Comparison of ENCODE assay signal across 8 cellular contexts in the genomic region with DNA sequence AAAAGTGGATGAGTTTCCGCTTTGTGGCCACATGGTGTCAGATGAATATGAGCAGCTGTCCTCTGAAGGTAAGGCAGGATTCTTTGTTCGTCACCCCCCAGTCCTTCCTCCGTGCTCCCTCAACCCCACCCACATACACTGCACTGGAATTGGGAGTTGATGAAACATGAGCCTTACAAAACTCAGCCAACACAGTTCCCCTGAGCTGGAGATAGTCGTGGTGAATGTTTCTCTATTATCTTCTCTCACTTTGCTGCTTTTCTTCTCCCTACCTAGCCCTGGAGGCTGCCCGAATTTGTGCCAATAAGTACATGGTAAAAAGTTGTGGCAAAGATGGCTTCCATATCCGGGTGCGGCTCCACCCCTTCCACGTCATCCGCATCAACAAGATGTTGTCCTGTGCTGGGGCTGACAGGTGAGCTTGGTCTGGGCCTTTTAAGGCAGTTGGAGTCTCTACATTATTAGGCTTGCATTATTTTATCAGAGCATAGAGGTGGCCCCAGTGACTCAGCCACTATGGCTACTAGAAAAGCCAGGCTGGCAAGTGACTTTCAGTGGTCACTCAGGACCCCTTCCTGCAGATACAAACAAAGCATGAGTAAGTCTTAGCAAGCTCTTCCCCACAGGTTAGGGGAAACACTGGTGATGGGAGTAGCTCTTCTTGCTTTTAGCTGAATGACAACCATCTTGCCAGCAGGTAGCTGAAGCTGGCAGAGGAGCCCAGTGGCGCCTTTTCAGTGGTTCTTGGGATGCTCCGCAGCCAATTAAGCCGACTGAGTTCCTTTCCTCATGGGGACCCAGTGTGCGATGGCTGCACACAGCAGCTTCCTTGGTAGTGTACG. TPM values are rescaled to one million over a fixed set of nuclear protein-coding genes. Genes with fewer than 3 reads are reported as not detected.
A peak's percentile ranks its signal among the peaks of the same experiment; 100 is the strongest.
DNase-seq lines count a peak whose midpoint lies in the region; ATAC-seq and TF ChIP-seq lines count a peak whose summit lies in the region.

No MANE protein-coding gene starts in this region.

- ATAC-seq in activated CD8-positive, alpha-beta T cell treated with anti-CD3 and anti-CD28 coated beads, Interleukin-2, amount 10 ng/mL, durations not matched to agents 7 days and 5 days = no peak
- ATAC-seq in GM18870 (IDR thresholded peaks at IDR 0.05; ENCODE audit: unreplicated experiment) = no peak

- H3K4me1 ChIP-seq in stomach = peaks cover 9 to 31% (median 25%) of the 10 kb centered on the region in 4 donors

- H3K4me3 Mint-ChIP-seq in activated CD8-positive, alpha-beta T cell treated with anti-CD3 and anti-CD28 coated beads, Interleukin-2, amount 10 ng/mL, durations not matched to agents 7 days and 5 days = peak overlapping the region; percentile 90

- TF ChIP-seq CTCF in stomach (IDR thresholded peaks at IDR 0.05) = no peak

- DNase-seq in DMS53 (lab: John Stamatoyannopoulos, UW) (peak; percentile 38), DMS53 treated with DMSO at 0.1 percent for 48 hours (lab: John Stamatoyannopoulos, UW; ENCODE audit: unreplicated experiment) (no peak), stomach (no peak), DMS79 (lab: John Stamatoyannopoulos, UW) (no peak), NCI-H774 (lab: John Stamatoyannopoulos, UW) (no peak)
- DNase-seq in activated CD8-positive, alpha-beta T cell treated with anti-CD3 and anti-CD28 coated beads, Interleukin-2, amount 10 ng/mL, durations not matched to agents 7 days and 5 days = peak; percentile 55

- no peak for TF ChIP-seq EP300 in stomach (IDR thresholded peaks at IDR 0.05)

- no peak for TF ChIP-seq POLR2A in stomach (IDR thresholded peaks at IDR 0.05)

- no peaks in the 10 kb centered on the region for H3K9me3 Mint-ChIP-seq in activated CD8-positive, alpha-beta T cell treated with anti-CD3 and anti-CD28 coated beads, Interleukin-2, amount 10 ng/mL, durations not matched to agents 7 days and 5 days (ENCODE audit: insufficient read depth)

- peaks cover 17 to 31% (median 26%) of the 10 kb centered on the region in 4 donors for H3K36me3 ChIP-seq in stomach

- peaks cover 0 to 11% (median 0%) of the 10 kb centered on the region in 4 donors for H3K9me3 ChIP-seq in stomach

- peak overlapping the region; percentile 29 to 99 (median 98) for H3K27ac ChIP-seq in stomach

- peak overlapping the region; percentile 100 for H3K27ac Mint-ChIP-seq in activated CD8-positive, alpha-beta T cell treated with anti-CD3 and anti-CD28 coated beads, Interleukin-2, amount 10 ng/mL, durations not matched to agents 7 days and 5 days

- intact Hi-C loops in stomach (cut with DNase I; ENCODE audit: low total_unique reads) = no loop called here

- peaks cover 40% of the 10 kb centered on the region for H3K36me3 Mint-ChIP-seq in activated CD8-positive, alpha-beta T cell treated with anti-CD3 and anti-CD28 coated beads, Interleukin-2, amount 10 ng/mL, durations not matched to agents 7 days and 5 days (ENCODE audit: low read depth)

- H3K27me3 Mint-ChIP-seq in activated CD8-positive, alpha-beta T cell treated with anti-CD3 and anti-CD28 coated beads, Interleukin-2, amount 10 ng/mL, durations not matched to agents 7 days and 5 days (ENCODE audit: low read depth) = no peaks in the 10 kb centered on the region

- peak overlapping the region; percentile 91 for H3K4me3 ChIP-seq in iPS-11a (ENCODE audit: low read depth, low read length)
- peak overlapping the region; percentile 61 to 75 (median 69) for H3K4me3 ChIP-seq in stomach

- CTCF ChIA-PET in activated CD8-positive, alpha-beta T cell treated with anti-CD3 and anti-CD28 coated beads, Interleukin-2, amount 10 ng/mL, durations not matched to agents 7 days and 5 days (lab: Charles Lee) = interaction anchor here (1.2 to 1.7 kb wide), 4 partner anchors 127 to 142 kb away, joined by 3 to 6 read pairs (median 4); no protein-coding TSS in a partner anchor

- POLR2A ChIA-PET in activated CD8-positive, alpha-beta T cell treated with anti-CD3 and anti-CD28 coated beads, Interleukin-2, amount 10 ng/mL, durations not matched to agents 7 days and 5 days (lab: Charles Lee) = interaction anchor here (0.8 to 3.5 kb wide), 10 partner anchors 11 to 141 kb away, joined by 3 to 55 read pairs (median 5); partner anchors contain the start of genes ATP6AP1, DNASE1L1, SLC10A3 and TAFAZZIN

- H3K27me3 ChIP-seq in stomach = no peaks in the 10 kb centered on the region

- peaks cover 14% of the 10 kb centered on the region for H3K4me1 Mint-ChIP-seq in activated CD8-positive, alpha-beta T cell treated with anti-CD3 and anti-CD28 coated beads, Interleukin-2, amount 10 ng/mL, durations not matched to agents 7 days and 5 days (ENCODE audit: low read depth)

- WGBS in stomach, 5 donors = 27 to 54% (median 40%) methylated on average over 11 to 14 of the region's 14 CpGs

RNA-seq across cellular contexts. Expression of gene RPL10, which starts 1.6 kb away (rescaled TPM):
- 1,000 to 10,000 TPM; 2,758 to 2,862 TPM for total RNA-seq in activated CD8-positive, alpha-beta T cell treated with anti-CD3 and anti-CD28 coated beads, Interleukin-2, amount 10 ng/mL, durations not matched to agents 7 days and 5 days
- total RNA-seq in stomach = 1,000 to 10,000 TPM in 4 of 5 donors, 100 to 1,000 TPM in 1; 783 to 3,421 (median 2,020) TPM
- 1,000 to 10,000 TPM; 5,802 to 8,616 (median 6,179) TPM for polyA plus RNA-seq in stomach

RNA-seq across cellular contexts. Expression of gene DNASE1L1, which starts 9.3 kb away (rescaled TPM):
- 10 to 100 TPM; 22.5 to 26.5 TPM for total RNA-seq in activated CD8-positive, alpha-beta T cell treated with anti-CD3 and anti-CD28 coated beads, Interleukin-2, amount 10 ng/mL, durations not matched to agents 7 days and 5 days
- 10 to 100 TPM; 12.5 to 48.7 (median 26.3) TPM for total RNA-seq in stomach
- 10 to 100 TPM; 15.9 to 18.2 (median 16.0) TPM for polyA plus RNA-seq in stomach

RNA-seq across cellular contexts. Expression of gene TAFAZZIN, which starts 11.6 kb away (rescaled TPM):
- total RNA-seq in activated CD8-positive, alpha-beta T cell treated with anti-CD3 and anti-CD28 coated beads, Interleukin-2, amount 10 ng/mL, durations not matched to agents 7 days and 5 days = 10 to 100 TPM; 76.5 to 77.4 TPM
- total RNA-seq in stomach = 100 to 1,000 TPM in 2 of 5 donors, 10 to 100 TPM in 3; 12.7 to 202 (median 84.6) TPM
- 10 to 100 TPM; 19.4 to 59.9 (median 21.8) TPM for polyA plus RNA-seq in stomach

RNA-seq across cellular contexts. Expression of gene EMD, which starts 20.7 kb away (rescaled TPM):
- 10 to 100 TPM; 65.9 to 66.0 TPM for total RNA-seq in activated CD8-positive, alpha-beta T cell treated with anti-CD3 and anti-CD28 coated beads, Interleukin-2, amount 10 ng/mL, durations not matched to agents 7 days and 5 days
- total RNA-seq in stomach = 100 to 1,000 TPM in 1 of 5 donors, 10 to 100 TPM in 4; 24.2 to 117 (median 38.5) TPM
- 100 to 1,000 TPM in 1 of 3 donors, 10 to 100 TPM in 2; 62.9 to 135 (median 97.8) TPM for polyA plus RNA-seq in stomach

RNA-seq across cellular contexts. Expression of gene FLNA, which starts 25.3 kb away (rescaled TPM):
- 1,000 to 10,000 TPM; 1,371 to 1,454 TPM for total RNA-seq in activated CD8-positive, alpha-beta T cell treated with anti-CD3 and anti-CD28 coated beads, Interleukin-2, amount 10 ng/mL, durations not matched to agents 7 days and 5 days
- 1,000 to 10,000 TPM in 4 of 5 donors, 100 to 1,000 TPM in 1; 638 to 3,511 (median 2,572) TPM for total RNA-seq in stomach
- polyA plus RNA-seq in stomach = 1,000 to 10,000 TPM in 1 of 3 donors, 100 to 1,000 TPM in 1, 10 to 100 TPM in 1; 89.2 to 1,461 (median 171) TPM

Comparison
In these comparisons a context has a peak if more than half of its experiments do, and no peak if none do; other contexts are left out.
1. DNase-seq: peak in DMS53 (single experiment) and activated CD8-positive, alpha-beta T cell treated with anti-CD3 and anti-CD28 coated beads, Interleukin-2, amount 10 ng/mL, durations not matched to agents 7 days and 5 days (single experiment); none in DMS53 treated with DMSO at 0.1 percent for 48 hours (single experiment), stomach (single experiment), DMS79 (single experiment) and NCI-H774 (single experiment).